In genomic region chr19:38939957-38940356, GRCh38 we compare ENCODE assay signal across 31 cellular contexts. TPM values are rescaled to one million over a fixed set of nuclear protein-coding genes. Genes with fewer than 3 reads are reported as not detected.
"Had no signal": no experiment of that assay in that cellular context is flagged by ENCODE, and none has a peak within 500 bp of the region (broad histone marks: within the 10 kb centered on the region; RNA-seq: fewer than 3 reads in every experiment).

No MANE protein-coding gene starts in this region.

- H3K4me1 ChIP-seq: uterus had no signal

- DNase-seq: activated CD4-positive, alpha-beta memory T cell treated with anti-CD3 and anti-CD28 coated beads for 36 hours; activated CD4-positive, alpha-beta T cell treated with anti-CD3 and anti-CD28 coated beads, Interleukin-2, amount 10 ng/mL, durations not matched to agents 24 days and 14 days; activated CD4-positive, CD25-positive, alpha-beta regulatory T cell treated with anti-CD3 and anti-CD28 coated beads, Interleukin-2, amount 50 U/mL, for 72 hours; activated gamma-delta T cell treated with Interleukin-2 at 50 U/mL for 16 hours; activated naive CD4-positive, alpha-beta T cell treated with anti-CD3 and anti-CD28 coated beads, Interleukin-2, amount 50 U/mL, for 16 hours; activated T-cell treated with anti-CD3 and anti-CD28 coated beads, Interleukin-2, amount 50 U/mL, for 4 hours; amniotic stem cell; brain microvascular endothelial cell; cortex of kidney; effector memory CD8-positive, alpha-beta T cell; foreskin fibroblast; head of caudate nucleus; hippocampal formation; immature natural killer cell; left colon; midbrain; naive thymus-derived CD4-positive, alpha-beta T cell; stimulated activated CD4-positive, alpha-beta T cell treated with anti-CD3 and anti-CD28 coated beads, Interleukin-4, amount 100 ng/mL, for 24 hours; trophoblast cell; uterus had no signal

- H3K27me3 Mint-ChIP-seq: activated CD4-positive, alpha-beta memory T cell treated with anti-CD3 and anti-CD28 coated beads for 36 hours; activated T-helper 17 cell treated with anti-CD3 and anti-CD28 coated beads, Interleukin-2, amount 50 U/mL, for 72 hours had no signal

- ATAC-seq: activated T-cell treated with anti-CD3 and anti-CD28 coated beads, Interleukin-2, amount 50 U/mL, for 4 hours; activated T-helper 17 cell treated with anti-CD3 and anti-CD28 coated beads, Interleukin-2, amount 50 U/mL, for 72 hours; effector memory CD8-positive, alpha-beta T cell; esophagus mucosa; left colon; naive thymus-derived CD4-positive, alpha-beta T cell; sciatic nerve; stimulated activated effector memory CD8-positive, alpha-beta T cell treated with anti-CD3 and anti-CD28 coated beads, Interleukin-12 subunit alpha, Interleukin-12 subunit beta, amount 100 ng/mL, for 72 hours had no signal

- H3K27ac ChIP-seq: brain microvascular endothelial cell, skin epidermis, thoracic aorta, uterus had no signal

- H3K9me3 ChIP-seq: thoracic aorta, uterus had no signal

- H3K36me3 ChIP-seq: thoracic aorta, uterus had no signal

- H3K4me3 ChIP-seq: skin epidermis, thoracic aorta, uterus had no signal

- H3K4me1 Mint-ChIP-seq: immature natural killer cell had no signal

- FAIRE-seq: astrocyte, kidney, TTC549 had no signal

- H3K36me3 Mint-ChIP-seq: stimulated activated effector memory CD8-positive, alpha-beta T cell treated with anti-CD3 and anti-CD28 coated beads, Interleukin-12 subunit alpha, Interleukin-12 subunit beta, amount 100 ng/mL, for 72 hours had no signal

- H3K27ac Mint-ChIP-seq: activated CD4-positive, alpha-beta memory T cell treated with anti-CD3 and anti-CD28 coated beads for 36 hours; activated CD4-positive, alpha-beta T cell treated with anti-CD3 and anti-CD28 coated beads, Interleukin-2, amount 10 ng/mL, durations not matched to agents 24 days and 14 days; activated T-helper 17 cell treated with anti-CD3 and anti-CD28 coated beads, Interleukin-2, amount 50 U/mL, for 72 hours; effector memory CD8-positive, alpha-beta T cell; immature natural killer cell; stimulated activated effector memory CD8-positive, alpha-beta T cell treated with anti-CD3 and anti-CD28 coated beads, Interleukin-12 subunit alpha, Interleukin-12 subunit beta, amount 100 ng/mL, for 72 hours; stimulated activated naive CD8-positive, alpha-beta T cell treated with anti-CD3 and anti-CD28 coated beads, Interleukin-15, Interleukin-2, amounts not matched to agents 100 ng/mL and 50 ng/mL, for 24 hours had no signal

- H3K4me3 Mint-ChIP-seq: activated CD4-positive, alpha-beta memory T cell treated with anti-CD3 and anti-CD28 coated beads for 36 hours; activated CD4-positive, alpha-beta T cell treated with anti-CD3 and anti-CD28 coated beads, Interleukin-2, amount 10 ng/mL, durations not matched to agents 24 days and 14 days; activated T-cell treated with anti-CD3 and anti-CD28 coated beads, Interleukin-2, amount 50 U/mL, for 4 hours; activated T-helper 17 cell treated with anti-CD3 and anti-CD28 coated beads, Interleukin-2, amount 50 U/mL, for 72 hours; effector memory CD8-positive, alpha-beta T cell; immature natural killer cell; naive thymus-derived CD4-positive, alpha-beta T cell; stimulated activated effector memory CD8-positive, alpha-beta T cell treated with anti-CD3 and anti-CD28 coated beads, Interleukin-12 subunit alpha, Interleukin-12 subunit beta, amount 100 ng/mL, for 72 hours; stimulated activated naive CD8-positive, alpha-beta T cell treated with anti-CD3 and anti-CD28 coated beads, Interleukin-15, Interleukin-2, amounts not matched to agents 100 ng/mL and 50 ng/mL, for 24 hours had no signal

- H3K27me3 ChIP-seq: brain microvascular endothelial cell, uterus had no signal

- H3K9me3 Mint-ChIP-seq: activated T-cell treated with anti-CD3 and anti-CD28 coated beads, Interleukin-2, amount 50 U/mL, for 4 hours; activated T-helper 17 cell treated with anti-CD3 and anti-CD28 coated beads, Interleukin-2, amount 50 U/mL, for 72 hours; effector memory CD8-positive, alpha-beta T cell; immature natural killer cell; stimulated activated effector memory CD8-positive, alpha-beta T cell treated with anti-CD3 and anti-CD28 coated beads, Interleukin-12 subunit alpha, Interleukin-12 subunit beta, amount 100 ng/mL, for 72 hours had no signal

RNA-seq across cellular contexts. Expression of gene CCER2, which starts 28.0 kb away (rescaled TPM):
- total RNA-seq: cardiac septum, thoracic aorta had no signal
- polyA plus RNA-seq: immature natural killer cell; naive thymus-derived CD4-positive, alpha-beta T cell had no signal

RNA-seq across cellular contexts. Expression of gene FBXO17, which starts 35.6 kb away (rescaled TPM):
- total RNA-seq: activated CD4-positive, alpha-beta memory T cell treated with anti-CD3 and anti-CD28 coated beads for 36 hours; activated CD4-positive, alpha-beta T cell treated with anti-CD3 and anti-CD28 coated beads, Interleukin-2, amount 10 ng/mL, durations not matched to agents 24 days and 14 days; naive thymus-derived CD4-positive, alpha-beta T cell had no signal
- polyA plus RNA-seq: immature natural killer cell; naive thymus-derived CD4-positive, alpha-beta T cell had no signal
